In genomic region chr10:96830511-96831199, GRCh38 we compare ENCODE assay signal across 8 cellular contexts. TPM values are rescaled to one million over a fixed set of nuclear protein-coding genes. Genes with fewer than 3 reads are reported as not detected.
DNase-seq lines count a peak whose midpoint lies in the region; ATAC-seq and TF ChIP-seq lines count a peak whose summit lies in the region.

No MANE protein-coding gene starts in this region.

- intact Hi-C loops in stomach (cut with DNase I; ENCODE audit: low total_unique reads) = no loop called here

- H3K4me1 Mint-ChIP-seq in activated CD8-positive, alpha-beta memory T cell treated with anti-CD3 and anti-CD28 coated beads, Interleukin-2, amount 10 ng/mL, durations not matched to agents 7 days and 5 days = peaks cover 37% of the 10 kb centered on the region
- peaks cover 32% of the 10 kb centered on the region for H3K4me1 Mint-ChIP-seq in neural crest cell

- POLR2A ChIA-PET in BJ (lab: Charles Lee) = no interaction called here

- 35 to 36% (median 36%) methylated on average over 17 of the region's 17 CpGs for WGBS in stomach, 5 donors

- peaks cover 29 to 38% (median 33%) of the 10 kb centered on the region in 4 donors for H3K4me1 ChIP-seq in stomach

- H3K27ac Mint-ChIP-seq in activated CD8-positive, alpha-beta memory T cell treated with anti-CD3 and anti-CD28 coated beads, Interleukin-2, amount 10 ng/mL, durations not matched to agents 7 days and 5 days = peak overlapping the region; percentile 80
- H3K27ac Mint-ChIP-seq in neural crest cell (ENCODE audit: unreplicated experiment) = no peak overlapping the region

- TF ChIP-seq POLR2A in stomach (IDR thresholded peaks at IDR 0.05) = no peak

- H3K9me3 Mint-ChIP-seq in activated CD8-positive, alpha-beta memory T cell treated with anti-CD3 and anti-CD28 coated beads, Interleukin-2, amount 10 ng/mL, durations not matched to agents 7 days and 5 days (ENCODE audit: low read depth) = no peaks in the 10 kb centered on the region
- H3K9me3 Mint-ChIP-seq in neural crest cell = no peaks in the 10 kb centered on the region

- no peaks in the 10 kb centered on the region for H3K27me3 Mint-ChIP-seq in activated CD8-positive, alpha-beta memory T cell treated with anti-CD3 and anti-CD28 coated beads, Interleukin-2, amount 10 ng/mL, durations not matched to agents 7 days and 5 days
- peaks cover 4% of the 10 kb centered on the region for H3K27me3 Mint-ChIP-seq in neural crest cell (ENCODE audit: low read depth)

- CTCF ChIA-PET in BJ (lab: Yijun Ruan, JAX) = interaction anchor here (0.9 to 1.8 kb wide), 7 partner anchors 9 to 455 kb away, joined by 3 to 12 read pairs (median 6); no protein-coding TSS in a partner anchor
- CTCF ChIA-PET in activated CD8-positive, alpha-beta memory T cell treated with anti-CD3 and anti-CD28 coated beads, Interleukin-2, amount 10 ng/mL, durations not matched to agents 7 days and 5 days (lab: Charles Lee) = interaction anchor here (0.8 to 2.0 kb wide), 4 partner anchors 188 to 379 kb away, joined by 3 to 17 read pairs (median 4); no protein-coding TSS in a partner anchor

- H3K9me3 ChIP-seq in stomach = no peaks in the 10 kb centered on the region

- H3K27me3 ChIP-seq in BJ (ENCODE audit: control insufficient read depth, insufficient read depth, low read length) (no peaks in the 10 kb centered on the region), stomach (no peaks in the 10 kb centered on the region)

- H3K27ac ChIP-seq in epithelial cell of prostate (peak overlapping the region; percentile 90), stomach (peak overlapping the region in 4 of 5 donors; percentile 94 to 99 (median 96))

- no peak for ATAC-seq in activated CD8-positive, alpha-beta memory T cell treated with anti-CD3 and anti-CD28 coated beads, Interleukin-2, amount 10 ng/mL, durations not matched to agents 7 days and 5 days

- TF ChIP-seq CTCF in BJ (IDR thresholded peaks at IDR 0.05; ENCODE audit: insufficient read depth, low read depth, low read length) (peak; percentile 82), neural crest cell (conservative IDR thresholded peaks at IDR 0.05) (peak; percentile 90), stomach (IDR thresholded peaks at IDR 0.05) (peak in 5 of 7 experiments; percentile 85 to 92 (median 88))

- peaks cover 5% of the 10 kb centered on the region for H3K36me3 Mint-ChIP-seq in activated CD8-positive, alpha-beta memory T cell treated with anti-CD3 and anti-CD28 coated beads, Interleukin-2, amount 10 ng/mL, durations not matched to agents 7 days and 5 days
- H3K36me3 Mint-ChIP-seq in neural crest cell (ENCODE audit: low read depth) = no peaks in the 10 kb centered on the region

- H3K4me3 ChIP-seq in BJ (ENCODE audit: low read depth, low read length) (no peak overlapping the region), stomach (no peak overlapping the region)

- TF ChIP-seq EP300 in stomach (IDR thresholded peaks at IDR 0.05) = no peak

- no peaks in the 10 kb centered on the region for H3K36me3 ChIP-seq in BJ (ENCODE audit: control insufficient read depth, insufficient read depth, low read length)
- no peaks in the 10 kb centered on the region for H3K36me3 ChIP-seq in stomach

- peak overlapping the region; percentile 62 for H3K4me3 Mint-ChIP-seq in activated CD8-positive, alpha-beta memory T cell treated with anti-CD3 and anti-CD28 coated beads, Interleukin-2, amount 10 ng/mL, durations not matched to agents 7 days and 5 days
- H3K4me3 Mint-ChIP-seq in neural crest cell = peak overlapping the region; percentile 98

- DNase-seq in BJ (ENCODE audit: low read depth) (no peak), H4 (ENCODE audit: low spot score) (peak; percentile 49), NCI-H748 (lab: John Stamatoyannopoulos, UW; ENCODE audit: unreplicated experiment) (peak; percentile 70), epithelial cell of prostate (ENCODE audit: low read depth, low spot score) (no peak), neural crest cell (ENCODE audit: low read depth, low spot score) (peak; percentile 59), stomach (peak; percentile 83), amniotic stem cell (lab: John Stamatoyannopoulos, UW) (no peak)
- peak; percentile 89 for DNase-seq in activated CD8-positive, alpha-beta memory T cell treated with anti-CD3 and anti-CD28 coated beads, Interleukin-2, amount 10 ng/mL, durations not matched to agents 7 days and 5 days

RNA-seq across cellular contexts. Expression of gene LCOR, which starts 1.4 kb away (rescaled TPM):
- 4.9 and 9.3 TPM in 2 replicates for polyA plus RNA-seq in BJ (2011; rRNA removed)
- 15.5 and 19.9 TPM in 2 replicates for polyA minus RNA-seq in BJ (2011; rRNA and poly(A)+ RNA removed)
- total RNA-seq in H4 (2014; rRNA removed; shearing (Covaris generic)) = 4.7 and 6.4 TPM in 2 replicates
- total RNA-seq in activated CD8-positive, alpha-beta memory T cell treated with anti-CD3 and anti-CD28 coated beads, Interleukin-2, amount 10 ng/mL, durations not matched to agents 7 days and 5 days = 10 to 100 TPM; 27.8 to 34.0 TPM
- total RNA-seq in neural crest cell = 53.0 and 54.4 TPM in 2 replicates
- 10 to 100 TPM; 12.7 to 61.3 (median 31.2) TPM for total RNA-seq in stomach
- 1 to 10 TPM; 2.0 to 2.6 (median 2.1) TPM for polyA plus RNA-seq in stomach

Comparison
In these comparisons a context has a peak if more than half of its experiments do, and no peak if none do; other contexts are left out.
1. DNase-seq: peak in H4 (single experiment), NCI-H748 (single experiment), activated CD8-positive, alpha-beta memory T cell treated with anti-CD3 and anti-CD28 coated beads, Interleukin-2, amount 10 ng/mL, durations not matched to agents 7 days and 5 days (single experiment), neural crest cell (single experiment) and stomach (single experiment); none in BJ (single experiment), epithelial cell of prostate (single experiment) and amniotic stem cell (single experiment).
2. Peak in every context shown above with its lines, with median percentiles within 50 percentile points of each other: CTCF ChIP-seq.